In the genomic region with DNA sequence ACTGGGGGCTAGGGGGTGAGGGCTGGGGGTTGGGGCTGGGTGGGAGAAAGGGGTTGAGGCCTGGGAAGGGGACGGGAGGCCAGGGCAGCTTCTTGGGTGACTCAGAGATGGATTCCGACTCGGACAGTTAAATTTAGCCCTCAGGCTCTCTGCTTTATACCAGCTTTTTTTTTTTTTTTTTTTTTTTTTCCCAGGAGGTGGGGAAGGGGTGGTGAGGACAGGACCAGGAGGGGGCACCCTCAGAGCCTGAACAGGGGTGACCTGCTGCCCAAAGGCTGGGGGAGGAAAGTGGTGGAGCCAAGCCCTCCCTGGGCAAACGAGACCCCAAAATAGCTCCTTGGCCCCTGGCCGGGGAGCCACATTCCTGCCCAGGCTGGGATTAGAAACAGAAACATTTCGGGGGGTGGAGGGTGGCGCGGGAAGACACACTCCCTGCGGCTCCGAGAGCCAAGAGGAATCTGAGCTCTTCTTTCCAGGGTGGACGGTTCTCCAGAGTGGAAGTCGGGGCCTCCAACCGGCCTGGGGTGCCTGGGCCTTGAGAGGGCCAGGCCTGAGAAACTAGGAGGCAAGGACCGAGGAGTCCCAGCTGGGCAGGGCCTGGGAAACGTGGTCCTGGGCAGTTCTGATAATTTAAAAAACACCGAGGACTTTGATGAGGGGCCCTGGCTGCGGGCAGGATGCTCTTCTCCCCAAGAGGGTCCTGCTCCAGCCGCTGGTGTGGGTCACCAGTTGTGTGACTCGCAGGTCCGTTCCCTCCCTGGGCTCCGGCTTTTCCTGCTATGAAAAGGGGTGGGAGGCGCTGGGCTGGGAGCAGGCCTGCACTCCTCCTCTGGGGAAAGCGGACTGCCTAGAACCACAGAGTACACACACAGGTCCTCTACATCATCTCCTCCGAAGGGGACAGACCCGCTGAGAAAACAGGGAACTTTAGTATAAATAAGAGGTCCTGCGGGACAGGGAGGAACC, we compare ENCODE assay signal across 10 cellular contexts. TPM values are rescaled to one million over a fixed set of nuclear protein-coding genes. Genes with fewer than 3 reads are reported as not detected.
A peak's percentile ranks its signal among the peaks of the same experiment; 100 is the strongest.
DNase-seq lines count a peak whose midpoint lies in the region; ATAC-seq and TF ChIP-seq lines count a peak whose summit lies in the region.
"Had no signal": no experiment of that assay in that cellular context is flagged by ENCODE, and none has a peak within 500 bp of the region (broad histone marks: within the 10 kb centered on the region; RNA-seq: fewer than 3 reads in every experiment).

No MANE protein-coding gene starts in this region.

- DNase-seq in HS-27A (ENCODE audit: low read depth): peak; percentile 68
- DNase-seq in chondrocyte (ENCODE audit: low spot score): no peak
- DNase-seq in left colon: peak; percentile 32 to 67
- DNase-seq in tibial artery: peak; percentile 80 to 95
- no peak for DNase-seq in cerebellum (ENCODE audit: low spot score)
- no peak for DNase-seq in SIG-M5 treated with dmso at 0.1 percent for 504 hours (lab: John Stamatoyannopoulos, UW; ENCODE audit: unreplicated experiment)
- no peak for DNase-seq in endothelial cell (ENCODE audit: low spot score)

- H3K4me1 ChIP-seq in tibial artery: peaks cover 8 to 81% (median 55%) of the 10 kb centered on the region in 4 donors

- H3K36me3 Mint-ChIP-seq in chondrocyte (ENCODE audit: low read depth) (peaks cover 21% of the 10 kb centered on the region), endothelial cell (ENCODE audit: low read depth, unreplicated experiment) (peaks cover 28% of the 10 kb centered on the region)

- peak overlapping the region; percentile 76 to 86 for H3K4me3 ChIP-seq in tibial artery

- H3K27me3 Mint-ChIP-seq in chondrocyte (ENCODE audit: low read depth) (no peaks in the 10 kb centered on the region), endothelial cell (ENCODE audit: unreplicated experiment) (peaks cover 17% of the 10 kb centered on the region)

- H3K27ac ChIP-seq in tibial artery: peak overlapping the region; percentile 92 to 94
- H3K27ac ChIP-seq: HL-60 had no signal

- intact Hi-C loops in left colon (cut with DNase I, micrococcal nuclease) (no loop called here), tibial artery (cut with DNase I; ENCODE audit: low total_unique reads) (no loop called here)

- no peaks in the 10 kb centered on the region for H3K9me3 Mint-ChIP-seq in chondrocyte (ENCODE audit: low read depth)
- no peaks in the 10 kb centered on the region for H3K9me3 Mint-ChIP-seq in endothelial cell (ENCODE audit: unreplicated experiment)
- H3K9me3 Mint-ChIP-seq: central memory CD8-positive, alpha-beta T cell had no signal

- no peaks in the 10 kb centered on the region for H3K9me3 ChIP-seq in tibial artery

- peak; percentile 55 for TF ChIP-seq CTCF in chondrocyte (IDR thresholded peaks at IDR 0.05)
- no peak for TF ChIP-seq CTCF in tibial artery (IDR thresholded peaks at IDR 0.05)
- TF ChIP-seq CTCF in endothelial cell (IDR thresholded peaks at IDR 0.05; ENCODE audit: unreplicated experiment): no peak

- H3K4me3 Mint-ChIP-seq in chondrocyte (ENCODE audit: unreplicated experiment) (peak overlapping the region; percentile 88), endothelial cell (ENCODE audit: unreplicated experiment) (no peak overlapping the region)
- H3K4me3 Mint-ChIP-seq: central memory CD8-positive, alpha-beta T cell had no signal

- H3K4me1 Mint-ChIP-seq in chondrocyte (ENCODE audit: low read depth) (peaks cover 47% of the 10 kb centered on the region), endothelial cell (ENCODE audit: unreplicated experiment) (peaks cover 18% of the 10 kb centered on the region)

- ATAC-seq in left colon: no peak
- ATAC-seq in GM21526 (IDR thresholded peaks at IDR 0.05; ENCODE audit: low FRiP score, unreplicated experiment): no peak

- no peaks in the 10 kb centered on the region for H3K27me3 ChIP-seq in tibial artery

- H3K27ac Mint-ChIP-seq in chondrocyte (ENCODE audit: unreplicated experiment) (peak overlapping the region; percentile 97), endothelial cell (ENCODE audit: unreplicated experiment) (no peak overlapping the region)

- peaks cover 15 to 50% (median 38%) of the 10 kb centered on the region in 3 donors for H3K36me3 ChIP-seq in tibial artery

RNA-seq across cellular contexts. Expression of gene DMPK, which starts 0.8 kb away (rescaled TPM):
- 95.0 to 176 TPM (median 162 TPM) in 3 replicates for total RNA-seq in chondrocyte
- 10 to 100 TPM; 28.4 to 38.2 TPM for total RNA-seq in left colon
- total RNA-seq in cerebellum: 27.9 TPM
- total RNA-seq in endothelial cell (ENCODE audit: unreplicated experiment): 80.3 TPM

RNA-seq across cellular contexts. Expression of gene DMWD, which starts 9.5 kb away (rescaled TPM):
- total RNA-seq in chondrocyte: 77.6 to 83.0 TPM (median 79.4 TPM) in 3 replicates
- total RNA-seq in left colon: 10 to 100 TPM; 29.7 to 38.7 TPM
- total RNA-seq in cerebellum: 42.3 TPM
- 95.3 TPM for total RNA-seq in endothelial cell (ENCODE audit: unreplicated experiment)

RNA-seq across cellular contexts. Expression of gene SIX5, which starts 14.1 kb away (rescaled TPM):
- total RNA-seq in chondrocyte (29.3 to 33.8 TPM (median 33.0 TPM) in 3 replicates), left colon (10 to 100 TPM in 1 of 2 donors, 1 to 10 TPM in 1; 9.2 to 12.6 TPM), cerebellum (3.4 TPM), endothelial cell (ENCODE audit: unreplicated experiment) (21.9 TPM)

RNA-seq across cellular contexts. Expression of gene RSPH6A, which starts 32.0 kb away (rescaled TPM):
- 0.15 TPM in 1 of 3 replicates, not detected in the others for total RNA-seq in chondrocyte
- under 1 TPM; 0.14 to 0.27 TPM for total RNA-seq in left colon
- total RNA-seq in cerebellum: not detected
- total RNA-seq in endothelial cell (ENCODE audit: unreplicated experiment): 0.28 TPM

RNA-seq across cellular contexts. Expression of gene MEIOSIN, which starts 49.9 kb away (rescaled TPM):
- total RNA-seq in chondrocyte (not detected in 3 replicates), left colon (not detected), cerebellum (not detected), endothelial cell (ENCODE audit: unreplicated experiment) (not detected)

Comparison
In these comparisons a context has a peak if more than half of its experiments do, and no peak if none do; other contexts are left out.
1. DNase-seq: peak in HS-27A (single experiment), left colon (2 of 2) and tibial artery (2 of 2); none in chondrocyte (single experiment), cerebellum (single experiment), SIG-M5 treated with dmso at 0.1 percent for 504 hours (single experiment) and endothelial cell (single experiment).